Comparison of ENCODE assay signal across 35 cellular contexts in genomic region chr2:170639635-170640034, GRCh38.
"Had no signal": no experiment of that assay in that cellular context is flagged by ENCODE, and none has a peak within 500 bp of the region (broad histone marks: within the 10 kb centered on the region; RNA-seq: fewer than 3 reads in every experiment).

No MANE protein-coding gene starts in this region.

- H3K36me3 ChIP-seq: MG63 had no signal

- DNase-seq: Karpas-422, Kasumi-1, MG63, MM.1S, MV-4-11, NCI-H1048, NCI-H1092, NCI-H1092 treated with DMSO at 0.1 percent for 48 hours, NCI-H1105, NCI-H1105 treated with DMSO at 0.1 percent for 48 hours, NCI-H1417, NCI-H1417 treated with DMSO at 0.1 percent for 48 hours, NCI-H1436, NCI-H1436 treated with DMSO at 0.1 percent for 48 hours, NCI-H146, NCI-H1694, NCI-H1694 treated with DMSO at 0.1 percent for 48 hours, NCI-H187, NCI-H187 treated with DMSO at 0.1 percent for 48 hours, NCI-H1930, NCI-H2029, NCI-H2029 treated with DMSO at 0.1 percent for 48 hours, NCI-H2081, NCI-H2081 treated with DMSO at 0.1 percent for 48 hours, NCI-H2107, NCI-H2171, NCI-H2171 treated with DMSO at 0.1 percent for 48 hours, NCI-H2227 treated with DMSO at 0.1 percent for 48 hours, NCI-H226, NCI-H345, NCI-H446, NCI-H446 treated with DMSO at 0.1 percent for 48 hours, NCI-H510A, NCI-H510A treated with DMSO at 0.1 percent for 48 hours, NCI-H524 had no signal

- H3K4me3 ChIP-seq: MG63 had no signal

- H3K27me3 ChIP-seq: MG63 had no signal

- H3K9me3 ChIP-seq: MG63 had no signal
